ENCODE assay signal across 11 cellular contexts in the genomic region with DNA sequence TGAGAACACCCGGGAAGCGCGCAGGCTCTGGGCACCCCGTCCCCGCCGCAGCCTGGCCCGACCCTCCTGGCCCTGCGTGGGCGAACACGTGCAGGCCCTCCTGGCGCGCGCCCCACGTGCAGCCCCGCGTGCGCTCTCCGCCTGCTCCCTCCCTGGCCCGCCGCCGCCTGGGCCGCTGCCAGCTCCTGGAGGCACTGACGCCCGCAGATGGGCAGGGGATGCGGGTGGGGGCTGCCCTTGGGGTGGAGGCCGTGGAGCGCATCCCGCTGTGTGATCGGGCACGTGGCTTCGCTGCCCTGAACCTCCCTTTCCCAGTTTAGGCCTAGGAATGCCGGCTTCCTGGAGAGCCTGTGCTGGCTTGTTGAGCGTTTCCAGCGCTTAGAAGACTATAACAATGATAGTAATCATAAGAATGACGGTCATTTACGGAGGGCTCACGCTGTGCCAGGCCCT.
DNase-seq lines count a peak whose midpoint lies in the region; ATAC-seq and TF ChIP-seq lines count a peak whose summit lies in the region.
"Had no signal": no experiment of that assay in that cellular context is flagged by ENCODE, and none has a peak within 500 bp of the region (broad histone marks: within the 10 kb centered on the region; RNA-seq: fewer than 3 reads in every experiment).

No MANE protein-coding gene starts in this region.

- H3K9me3 ChIP-seq in heart left ventricle, result no peaks in the 10 kb centered on the region

- H3K27ac ChIP-seq in heart left ventricle, result peak overlapping the region in 4 of 12 donors; percentile 22 to 48 (median 25)
- H3K27ac ChIP-seq in foreskin keratinocyte, result peak overlapping the region; percentile 48

- TF ChIP-seq POLR2A in heart left ventricle (IDR thresholded peaks at IDR 0.05), result no peak

- ATAC-seq in heart left ventricle, result peak in 3 of 4 donors; percentile 69 to 76 (median 75)
- peak; percentile 82 for ATAC-seq in foreskin keratinocyte
- ATAC-seq in GM21786 (IDR thresholded peaks at IDR 0.05; ENCODE audit: unreplicated experiment), result no peak

- H3K27me3 ChIP-seq in heart left ventricle, result peaks cover 0 to 23% (median 0%) of the 10 kb centered on the region in 9 donors
- H3K27me3 ChIP-seq in foreskin keratinocyte, result peaks cover 11% of the 10 kb centered on the region

- TF ChIP-seq CTCF in heart left ventricle (IDR thresholded peaks at IDR 0.05), result no peak
- no peak for TF ChIP-seq CTCF in foreskin keratinocyte (conservative IDR thresholded peaks at IDR 0.05)

- H3K4me1 ChIP-seq in heart left ventricle, result peaks cover 0 to 20% (median 8%) of the 10 kb centered on the region in 12 donors
- peaks cover 10% of the 10 kb centered on the region for H3K4me1 ChIP-seq in foreskin keratinocyte

- intact Hi-C loops in heart left ventricle (cut with DNase I) (no loop called here), cardiac septum (cut with DNase I) (loop anchor here (2.0 kb wide), 1 partner anchor 63 kb away; no protein-coding TSS in a partner anchor)

- no peaks in the 10 kb centered on the region for H3K36me3 ChIP-seq in heart left ventricle

- WGBS in heart left ventricle, 4 donors, result 14 to 32% (median 21%) methylated on average over 6 to 37 of the region's 37 CpGs

- peak overlapping the region in 1 of 12 donors; percentile 9 for H3K4me3 ChIP-seq in heart left ventricle

- DNase-seq in heart left ventricle (peak in 4 of 5 donors; percentile 45 to 68 (median 56)), cardiac septum (ENCODE audit: low spot score) (no peak), foreskin keratinocyte (peak; percentile 74 to 90), nucleus accumbens (lab: John Stamatoyannopoulos, UW) (peak in 39 of 56 donors; percentile 6 to 78 (median 32)), NCI-H128 (lab: John Stamatoyannopoulos, UW; ENCODE audit: unreplicated experiment) (no peak), cerebellar nuclear complex (lab: John Stamatoyannopoulos, UW) (no peak), NCI-H1930 (lab: John Stamatoyannopoulos, UW) (no peak)
- DNase-seq: activated naive CD4-positive, alpha-beta T cell treated with anti-CD3 and anti-CD28 coated beads, Interleukin-2, amount 50 U/mL, for 16 hours; glutamatergic neuron; T1000 had no signal

Comparison
In these comparisons a context has a peak if more than half of its experiments do, and no peak if none do; other contexts are left out.
1. DNase-seq: peak in heart left ventricle (4 of 5), foreskin keratinocyte (2 of 2) and nucleus accumbens (39 of 56); none in cardiac septum (single experiment), NCI-H128 (single experiment), cerebellar nuclear complex (0 of 2) and NCI-H1930 (0 of 2).